29 cellular contexts compared by ENCODE assay signal in the genomic region with DNA sequence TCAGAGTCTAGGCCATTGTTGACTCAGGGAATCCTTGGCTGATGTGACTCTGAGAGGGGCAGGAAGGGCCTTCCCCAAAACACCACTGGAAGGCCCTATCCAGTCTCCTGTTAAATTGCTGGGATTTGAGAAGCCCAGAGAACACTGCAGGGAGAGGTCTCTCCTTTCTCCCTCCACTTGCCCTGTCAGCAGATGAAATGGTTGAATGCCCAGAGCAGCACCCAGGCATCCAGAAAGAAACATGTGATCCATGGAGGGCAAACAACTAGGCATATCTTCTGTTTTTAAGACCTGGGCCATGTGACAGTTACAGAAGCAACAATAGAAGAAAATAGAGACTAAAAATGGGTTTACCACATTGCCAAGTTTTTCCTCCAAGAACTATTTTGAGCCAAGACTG.
"Had no signal": no experiment of that assay in that cellular context is flagged by ENCODE, and none has a peak within 500 bp of the region (broad histone marks: within the 10 kb centered on the region; RNA-seq: fewer than 3 reads in every experiment).

No MANE protein-coding gene starts in this region.

- H3K36me3 Mint-ChIP-seq: naive B cell; naive thymus-derived CD8-positive, alpha-beta T cell; natural killer cell treated with Interleukin-12 subunit alpha and Interleukin-12 subunit beta and Interleukin-15 and Interleukin-18, amount 100 ng/mL, for 72 hours; neural progenitor cell; stimulated activated effector memory CD8-positive, alpha-beta T cell treated with anti-CD3 and anti-CD28 coated beads, Interleukin-12 subunit alpha, Interleukin-12 subunit beta, amount 100 ng/mL, for 72 hours; stimulated activated naive B cell treated with anti-CD40 and anti-IgM and Interleukin-4, amounts not matched to agents 10 μg/mL and 1 μg/mL and 100 μg/mL, for 72 hours; type B pancreatic cell had no signal

- H3K27ac ChIP-seq: neural progenitor cell, neutrophil, pancreas, psoas muscle, right lobe of liver, sigmoid colon, stomach, thoracic aorta, tibial artery, transverse colon, upper lobe of right lung, uterus had no signal

- H3K4me2 ChIP-seq: neural progenitor cell had no signal

- ATAC-seq: naive thymus-derived CD8-positive, alpha-beta T cell; natural killer cell treated with Interleukin-12 subunit alpha and Interleukin-12 subunit beta and Interleukin-15 and Interleukin-18, amount 100 ng/mL, for 72 hours; pancreas; psoas muscle; right cardiac atrium; right lobe of liver; stimulated activated effector memory CD8-positive, alpha-beta T cell treated with anti-CD3 and anti-CD28 coated beads, Interleukin-12 subunit alpha, Interleukin-12 subunit beta, amount 100 ng/mL, for 72 hours; stimulated activated naive B cell treated with anti-CD40 and anti-IgM and Interleukin-4, amounts not matched to agents 10 μg/mL and 1 μg/mL and 100 μg/mL, for 72 hours; upper lobe of right lung had no signal

- H3K27ac Mint-ChIP-seq: naive B cell; naive thymus-derived CD8-positive, alpha-beta T cell; natural killer cell treated with Interleukin-12 subunit alpha and Interleukin-12 subunit beta and Interleukin-15 and Interleukin-18, amount 100 ng/mL, for 72 hours; neural progenitor cell; progenitor cell of endocrine pancreas; stimulated activated effector memory CD8-positive, alpha-beta T cell treated with anti-CD3 and anti-CD28 coated beads, Interleukin-12 subunit alpha, Interleukin-12 subunit beta, amount 100 ng/mL, for 72 hours; stimulated activated naive B cell treated with anti-CD40 and anti-IgM and Interleukin-4, amounts not matched to agents 10 μg/mL and 1 μg/mL and 100 μg/mL, for 72 hours; stimulated activated naive CD8-positive, alpha-beta T cell treated with anti-CD3 and anti-CD28 coated beads, Interleukin-15, Interleukin-2, amounts not matched to agents 100 ng/mL and 50 ng/mL, for 24 hours; type B pancreatic cell had no signal

- H3K4me3 Mint-ChIP-seq: naive thymus-derived CD8-positive, alpha-beta T cell; natural killer cell treated with Interleukin-12 subunit alpha and Interleukin-12 subunit beta and Interleukin-15 and Interleukin-18, amount 100 ng/mL, for 72 hours; neural progenitor cell; stimulated activated effector memory CD8-positive, alpha-beta T cell treated with anti-CD3 and anti-CD28 coated beads, Interleukin-12 subunit alpha, Interleukin-12 subunit beta, amount 100 ng/mL, for 72 hours; stimulated activated naive B cell treated with anti-CD40 and anti-IgM and Interleukin-4, amounts not matched to agents 10 μg/mL and 1 μg/mL and 100 μg/mL, for 72 hours; stimulated activated naive CD8-positive, alpha-beta T cell treated with anti-CD3 and anti-CD28 coated beads, Interleukin-15, Interleukin-2, amounts not matched to agents 100 ng/mL and 50 ng/mL, for 24 hours; type B pancreatic cell had no signal

- H3K27me3 Mint-ChIP-seq: naive B cell; natural killer cell treated with Interleukin-12 subunit alpha and Interleukin-12 subunit beta and Interleukin-15 and Interleukin-18, amount 100 ng/mL, for 72 hours; progenitor cell of endocrine pancreas; stimulated activated naive B cell treated with anti-CD40 and anti-IgM and Interleukin-4, amounts not matched to agents 10 μg/mL and 1 μg/mL and 100 μg/mL, for 72 hours; stimulated activated naive CD8-positive, alpha-beta T cell treated with anti-CD3 and anti-CD28 coated beads, Interleukin-15, Interleukin-2, amounts not matched to agents 100 ng/mL and 50 ng/mL, for 24 hours; type B pancreatic cell had no signal

- H3K9ac ChIP-seq: neural progenitor cell had no signal

- H2AFZ ChIP-seq: neural progenitor cell had no signal

- H3K9me3 ChIP-seq: neutrophil, pancreas, psoas muscle, right lobe of liver, sigmoid colon, stomach, thoracic aorta, transverse colon, upper lobe of right lung, uterus had no signal

- H3K27me3 ChIP-seq: neural progenitor cell, neutrophil, pancreas, right lobe of liver, sigmoid colon, stomach, tibial artery, transverse colon, upper lobe of right lung, uterus had no signal

- H3K36me3 ChIP-seq: neural progenitor cell, neutrophil, pancreas, right lobe of liver, sigmoid colon, stomach, thoracic aorta, tibial artery, transverse colon, upper lobe of right lung, uterus had no signal

- H3K4me1 ChIP-seq: pancreas, psoas muscle, right lobe of liver, sigmoid colon, stomach, tibial artery, transverse colon, upper lobe of right lung, uterus had no signal

- H3K4me1 Mint-ChIP-seq: naive B cell; naive thymus-derived CD8-positive, alpha-beta T cell; neural progenitor cell; stimulated activated effector memory CD8-positive, alpha-beta T cell treated with anti-CD3 and anti-CD28 coated beads, Interleukin-12 subunit alpha, Interleukin-12 subunit beta, amount 100 ng/mL, for 72 hours; stimulated activated naive B cell treated with anti-CD40 and anti-IgM and Interleukin-4, amounts not matched to agents 10 μg/mL and 1 μg/mL and 100 μg/mL, for 72 hours had no signal

- H3K9me3 Mint-ChIP-seq: stimulated activated naive CD8-positive, alpha-beta T cell treated with anti-CD3 and anti-CD28 coated beads, Interleukin-15, Interleukin-2, amounts not matched to agents 100 ng/mL and 50 ng/mL, for 24 hours had no signal

- H3K4me3 ChIP-seq: neural progenitor cell, pancreas, psoas muscle, right lobe of liver, sigmoid colon, stomach, thoracic aorta, tibial artery, transverse colon, upper lobe of right lung, uterus had no signal

- DNase-seq: naive B cell; nucleus accumbens; pancreas; posterior cingulate gyrus; psoas muscle; right cardiac atrium; right lobe of liver; sigmoid colon; small intestine; stimulated activated CD4-positive, alpha-beta T cell treated with anti-CD3 and anti-CD28 coated beads, Interleukin-15, amount 100 ng/mL, for 24 hours; stimulated activated CD4-positive, alpha-beta T cell treated with anti-CD3 and anti-CD28 coated beads, Interleukin-2, amount 100 ng/mL, for 24 hours; stimulated activated CD4-positive, alpha-beta T cell treated with anti-CD3 and anti-CD28 coated beads, Interleukin-2, amount 100 ng/mL, for 48 hours; stimulated activated CD4-positive, alpha-beta T cell treated with anti-CD3 and anti-CD28 coated beads, Interleukin-4, amount 100 ng/mL, for 24 hours; stimulated activated naive B cell treated with anti-CD40 and anti-IgM and Interleukin-4, amounts not matched to agents 10 μg/mL and 1 μg/mL and 100 μg/mL, for 72 hours; stimulated activated naive CD4-positive, alpha-beta T cell treated with Interleukin-2 at 50 U/mL for 16 hours; stomach; tibial artery; transverse colon; upper lobe of right lung; uterus had no signal
